In the genomic region with DNA sequence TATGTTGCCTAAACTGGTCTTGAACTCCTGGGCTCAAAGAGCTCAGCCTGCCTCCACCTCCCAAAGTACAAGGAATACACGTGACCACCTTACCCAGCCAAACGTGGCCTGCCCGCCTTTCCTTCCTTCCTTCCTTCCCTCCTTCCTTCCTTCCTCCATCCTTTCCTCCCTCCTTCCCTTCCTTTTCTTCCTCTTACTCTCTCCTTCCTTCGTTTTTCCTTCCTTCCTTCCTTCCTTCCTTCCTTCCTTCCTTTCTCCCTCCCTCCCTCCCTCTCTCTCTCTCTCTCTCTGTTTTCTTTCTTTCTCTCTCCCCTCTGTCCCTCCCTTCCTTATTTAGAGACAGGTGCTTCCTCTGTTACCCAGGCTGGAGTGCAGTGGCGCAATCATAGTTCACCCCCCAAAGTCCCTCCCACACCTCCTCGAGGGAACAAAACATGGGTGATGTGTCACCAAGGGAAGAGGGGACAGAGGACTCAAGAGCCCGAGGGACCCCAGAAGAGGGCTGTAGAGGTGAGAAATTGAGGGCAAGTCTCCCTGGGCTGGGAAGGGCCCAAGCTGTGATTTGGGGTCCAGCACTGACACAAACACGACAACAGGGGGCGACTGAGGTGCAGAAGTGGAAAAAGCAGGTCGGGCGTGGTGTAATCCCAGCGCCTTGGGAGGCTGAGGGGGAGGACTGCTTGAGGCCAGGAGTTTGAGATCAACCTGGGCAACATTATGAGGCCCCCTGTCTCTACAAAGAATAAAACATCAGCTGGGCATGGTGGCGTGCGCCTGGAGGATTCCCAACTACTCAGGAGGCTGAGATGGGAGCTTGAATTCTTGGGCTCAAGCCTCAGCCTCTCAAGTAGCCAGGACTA, we compare ENCODE assay signal across 1 cellular context.
A peak's percentile ranks its signal among the peaks of the same experiment; 100 is the strongest.
TF ChIP-seq lines count a peak whose summit lies in the region.

No MANE protein-coding gene starts in this region.

TF ChIP-seq in H1, 55 proteins besides CTCF, POLR2A, EP300 and RAD21:
- TF ChIP-seq CREB1 (IDR thresholded peaks at IDR 0.05) = peak; percentile 46; the same call in 1 of the 2 replicates
- TF ChIP-seq, protein P1, sequence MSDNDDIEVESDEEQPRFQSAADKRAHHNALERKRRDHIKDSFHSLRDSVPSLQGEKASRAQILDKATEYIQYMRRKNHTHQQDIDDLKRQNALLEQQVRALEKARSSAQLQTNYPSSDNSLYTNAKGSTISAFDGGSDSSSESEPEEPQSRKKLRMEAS (IDR thresholded peaks at IDR 0.05) = peak; percentile 15; the same call in 1 of the 2 replicates
- TF ChIP-seq, protein P2, sequence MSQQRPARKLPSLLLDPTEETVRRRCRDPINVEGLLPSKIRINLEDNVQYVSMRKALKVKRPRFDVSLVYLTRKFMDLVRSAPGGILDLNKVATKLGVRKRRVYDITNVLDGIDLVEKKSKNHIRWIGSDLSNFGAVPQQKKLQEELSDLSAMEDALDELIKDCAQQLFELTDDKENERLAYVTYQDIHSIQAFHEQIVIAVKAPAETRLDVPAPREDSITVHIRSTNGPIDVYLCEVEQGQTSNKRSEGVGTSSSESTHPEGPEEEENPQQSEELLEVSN (IDR thresholded peaks at IDR 0.05) = 0 out of 2 replicates have a peak, but pooled peaks have one; percentile 14
- TF ChIP-seq HDAC2 (IDR thresholded peaks at IDR 0.05; ENCODE audit: borderline replicate concordance in 1 of 2, low read depth in 2 of 2, low read length in 2 of 2) = peak; percentile 43 to 93; a peak in 3 of 4 replicates
- TF ChIP-seq JUND (IDR thresholded peaks at IDR 0.05; ENCODE audit: low read length) = no peak
- no peak for TF ChIP-seq SIRT6 (IDR thresholded peaks at IDR 0.05; ENCODE audit: low read length)
- TF ChIP-seq CHD2 (IDR thresholded peaks at IDR 0.05; ENCODE audit: low read length) = no peak
- no peak for TF ChIP-seq TAF1 (IDR thresholded peaks at IDR 0.05; ENCODE audit: low read depth, low read length)
- TF ChIP-seq SIN3A (conservative IDR thresholded peaks at IDR 0.05 in 1 of 2, IDR thresholded peaks at IDR 0.05 in 1 of 2; ENCODE audit: low read depth in 1 of 2, low read length in 2 of 2) = no peak
- TF ChIP-seq KDM5A (IDR thresholded peaks at IDR 0.05; ENCODE audit: low read length) = no peak
- TF ChIP-seq SAP30 (IDR thresholded peaks at IDR 0.05; ENCODE audit: insufficient read depth, insufficient replicate concordance, low read length) = no peak
- TF ChIP-seq RBBP5 (IDR thresholded peaks at IDR 0.05; ENCODE audit: borderline replicate concordance, low read depth, low read length) = no peak
- no peak for TF ChIP-seq RFX5 (IDR thresholded peaks at IDR 0.05; ENCODE audit: borderline replicate concordance, low read depth, low read length)
- TF ChIP-seq RXRA (IDR thresholded peaks at IDR 0.05; ENCODE audit: insufficient read depth, low read depth, low read length) = no peak
- no peak for TF ChIP-seq SP2 (IDR thresholded peaks at IDR 0.05; ENCODE audit: low read length)
- no peak for TF ChIP-seq SRF (IDR thresholded peaks at IDR 0.05; ENCODE audit: low read depth, low read length)
- no peak for TF ChIP-seq NANOG (IDR thresholded peaks at IDR 0.05; ENCODE audit: insufficient read depth, low read depth, low read length, poor library complexity, severe bottlenecking)
- TF ChIP-seq MAFK (IDR thresholded peaks at IDR 0.05; ENCODE audit: low read depth, low read length) = no peak
- TF ChIP-seq SIX5 (IDR thresholded peaks at IDR 0.05; ENCODE audit: low read depth, low read length) = no peak
- TF ChIP-seq SP1 (IDR thresholded peaks at IDR 0.05; ENCODE audit: low read depth, low read length) = no peak
- no peak for TF ChIP-seq CEBPB (IDR thresholded peaks at IDR 0.05; ENCODE audit: low read depth, low read length)
- TF ChIP-seq SP4 (IDR thresholded peaks at IDR 0.05; ENCODE audit: low read length) = no peak
- TF ChIP-seq RNF2 (IDR thresholded peaks at IDR 0.05; ENCODE audit: borderline replicate concordance, low read depth, low read length, missing control alignments, poor library complexity, severe bottlenecking) = no peak
- TF ChIP-seq JUN (IDR thresholded peaks at IDR 0.05; ENCODE audit: low read depth, low read length) = no peak
- TF ChIP-seq POLR2AphosphoS5 (IDR thresholded peaks at IDR 0.05; ENCODE audit: low read depth, low read length) = peak; percentile 51
- no peak for TF ChIP-seq PHF8 (conservative IDR thresholded peaks at IDR 0.05; ENCODE audit: low read depth, low read length)
- TF ChIP-seq BACH1 (IDR thresholded peaks at IDR 0.05; ENCODE audit: low read length) = peak; percentile 92
- TF ChIP-seq YY1 (IDR thresholded peaks at IDR 0.05; ENCODE audit: low read depth, low read length) = no peak
- no peak for TF ChIP-seq EZH2 (IDR thresholded peaks at IDR 0.05; ENCODE audit: low read depth, low read length, severe bottlenecking)
- TF ChIP-seq, protein P3, sequence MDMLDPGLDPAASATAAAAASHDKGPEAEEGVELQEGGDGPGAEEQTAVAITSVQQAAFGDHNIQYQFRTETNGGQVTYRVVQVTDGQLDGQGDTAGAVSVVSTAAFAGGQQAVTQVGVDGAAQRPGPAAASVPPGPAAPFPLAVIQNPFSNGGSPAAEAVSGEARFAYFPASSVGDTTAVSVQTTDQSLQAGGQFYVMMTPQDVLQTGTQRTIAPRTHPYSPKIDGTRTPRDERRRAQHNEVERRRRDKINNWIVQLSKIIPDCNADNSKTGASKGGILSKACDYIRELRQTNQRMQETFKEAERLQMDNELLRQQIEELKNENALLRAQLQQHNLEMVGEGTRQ (IDR thresholded peaks at IDR 0.05; ENCODE audit: low read length) = no peak
- TF ChIP-seq CHD1 (IDR thresholded peaks at IDR 0.05; ENCODE audit: low read depth, low read length) = no peak
TF ChIP-seq in H1: peak in this region for 6.
